ENCODE assay signal across 1 cellular context in the genomic region with DNA sequence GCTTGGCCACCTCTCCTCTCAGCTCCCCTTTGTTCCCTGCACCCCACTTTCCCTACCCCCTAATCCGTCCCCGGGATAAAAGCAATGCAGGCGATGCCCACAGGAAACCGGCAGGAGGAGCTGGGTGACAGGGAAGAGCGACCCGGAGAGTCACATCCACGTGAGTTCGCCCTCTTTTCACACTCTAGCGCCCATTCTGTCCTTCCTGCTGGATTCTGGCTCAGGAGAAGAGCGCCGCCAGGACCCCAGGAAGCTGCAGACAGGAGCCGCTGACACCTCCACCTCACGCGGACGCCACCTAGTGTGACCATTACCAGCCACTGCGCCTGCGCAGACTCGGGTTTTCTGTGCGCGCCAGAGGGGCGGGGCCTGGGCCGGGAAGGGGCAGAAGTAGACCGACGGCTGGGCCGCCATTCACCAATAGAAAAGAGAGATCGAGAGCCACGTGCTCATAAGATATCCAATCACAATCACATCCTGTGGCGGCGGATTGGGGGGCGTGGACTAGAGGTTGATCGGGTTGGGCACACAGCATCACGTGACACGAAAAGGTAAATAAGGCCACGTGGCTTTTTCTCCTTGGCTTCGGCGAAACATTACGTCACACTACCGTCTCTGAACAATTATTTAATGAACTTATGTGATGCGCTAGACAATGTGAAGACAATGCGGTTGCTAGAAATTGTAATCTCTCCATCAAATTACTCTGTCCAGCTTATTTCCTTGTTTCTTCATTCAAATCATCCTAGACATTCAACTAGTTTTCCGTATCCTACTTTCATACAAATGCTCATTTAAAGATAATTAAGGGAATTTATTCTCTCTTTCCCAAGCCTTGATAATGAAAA.
TF ChIP-seq lines count a peak whose summit lies in the region.

No MANE protein-coding gene starts in this region.

TF ChIP-seq in HepG2, 621 proteins besides CTCF, POLR2A, EP300 and RAD21 (continued from another document and continues in another):
- TF ChIP-seq, protein P1, sequence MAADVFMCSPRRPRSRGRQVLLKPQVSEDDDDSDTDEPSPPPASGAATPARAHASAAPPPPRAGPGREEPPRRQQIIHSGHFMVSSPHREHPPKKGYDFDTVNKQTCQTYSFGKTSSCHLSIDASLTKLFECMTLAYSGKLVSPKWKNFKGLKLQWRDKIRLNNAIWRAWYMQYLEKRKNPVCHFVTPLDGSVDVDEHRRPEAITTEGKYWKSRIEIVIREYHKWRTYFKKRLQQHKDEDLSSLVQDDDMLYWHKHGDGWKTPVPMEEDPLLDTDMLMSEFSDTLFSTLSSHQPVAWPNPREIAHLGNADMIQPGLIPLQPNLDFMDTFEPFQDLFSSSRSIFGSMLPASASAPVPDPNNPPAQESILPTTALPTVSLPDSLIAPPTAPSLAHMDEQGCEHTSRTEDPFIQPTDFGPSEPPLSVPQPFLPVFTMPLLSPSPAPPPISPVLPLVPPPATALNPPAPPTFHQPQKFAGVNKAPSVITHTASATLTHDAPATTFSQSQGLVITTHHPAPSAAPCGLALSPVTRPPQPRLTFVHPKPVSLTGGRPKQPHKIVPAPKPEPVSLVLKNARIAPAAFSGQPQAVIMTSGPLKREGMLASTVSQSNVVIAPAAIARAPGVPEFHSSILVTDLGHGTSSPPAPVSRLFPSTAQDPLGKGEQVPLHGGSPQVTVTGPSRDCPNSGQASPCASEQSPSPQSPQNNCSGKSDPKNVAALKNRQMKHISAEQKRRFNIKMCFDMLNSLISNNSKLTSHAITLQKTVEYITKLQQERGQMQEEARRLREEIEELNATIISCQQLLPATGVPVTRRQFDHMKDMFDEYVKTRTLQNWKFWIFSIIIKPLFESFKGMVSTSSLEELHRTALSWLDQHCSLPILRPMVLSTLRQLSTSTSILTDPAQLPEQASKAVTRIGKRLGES (CRISPR knock-in tag; IDR thresholded peaks at IDR 0.05; ENCODE audit: borderline replicate concordance), result no peak; the same call in 1 of the 2 replicates
- TF ChIP-seq NR2F6 (IDR thresholded peaks at IDR 0.05), result no peak
- TF ChIP-seq NR2F6 (CRISPR knock-in tag; IDR thresholded peaks at IDR 0.05), result no peak
- TF ChIP-seq ZNF460 (CRISPR knock-in tag; IDR thresholded peaks at IDR 0.05; ENCODE audit: borderline replicate concordance), result no peak; the same call in 1 of the 2 replicates
- 0 out of 2 replicates have a peak, but pooled peaks have one; percentile 30 for TF ChIP-seq FOXO1 (CRISPR knock-in tag; IDR thresholded peaks at IDR 0.05)
- TF ChIP-seq RARA (CRISPR knock-in tag; IDR thresholded peaks at IDR 0.05), result no peak; the same call in 1 of the 2 replicates
- TF ChIP-seq CCAR2 (optimal IDR thresholded peaks at IDR 0.05; ENCODE audit: low read depth, low read length), result no peak
- peak; percentile 62 for TF ChIP-seq ZNF607 (CRISPR knock-in tag; IDR thresholded peaks at IDR 0.05; ENCODE audit: borderline replicate concordance)
- TF ChIP-seq ZIK1 (CRISPR knock-in tag; IDR thresholded peaks at IDR 0.05; ENCODE audit: borderline replicate concordance, low read depth), result peak; percentile 68; the same call in 1 of the 2 replicates
- peak; percentile 80 for TF ChIP-seq ZMAT3 (CRISPR knock-in tag; conservative IDR thresholded peaks at IDR 0.05)
- no peak for TF ChIP-seq JUND (CRISPR knock-in tag; IDR thresholded peaks at IDR 0.05)
- TF ChIP-seq GATAD1 (CRISPR knock-in tag; IDR thresholded peaks at IDR 0.05), result peak; percentile 73
- TF ChIP-seq, protein P2, sequence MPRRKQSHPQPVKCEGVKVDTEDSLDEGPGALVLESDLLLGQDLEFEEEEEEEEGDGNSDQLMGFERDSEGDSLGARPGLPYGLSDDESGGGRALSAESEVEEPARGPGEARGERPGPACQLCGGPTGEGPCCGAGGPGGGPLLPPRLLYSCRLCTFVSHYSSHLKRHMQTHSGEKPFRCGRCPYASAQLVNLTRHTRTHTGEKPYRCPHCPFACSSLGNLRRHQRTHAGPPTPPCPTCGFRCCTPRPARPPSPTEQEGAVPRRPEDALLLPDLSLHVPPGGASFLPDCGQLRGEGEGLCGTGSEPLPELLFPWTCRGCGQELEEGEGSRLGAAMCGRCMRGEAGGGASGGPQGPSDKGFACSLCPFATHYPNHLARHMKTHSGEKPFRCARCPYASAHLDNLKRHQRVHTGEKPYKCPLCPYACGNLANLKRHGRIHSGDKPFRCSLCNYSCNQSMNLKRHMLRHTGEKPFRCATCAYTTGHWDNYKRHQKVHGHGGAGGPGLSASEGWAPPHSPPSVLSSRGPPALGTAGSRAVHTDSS (CRISPR knock-in tag; conservative IDR thresholded peaks at IDR 0.05), result no peak
- TF ChIP-seq RXRA (CRISPR knock-in tag; IDR thresholded peaks at IDR 0.05), result peak; percentile 33; the same call in 1 of the 2 replicates
- peak; percentile 34; the same call in 1 of the 2 replicates for TF ChIP-seq MTA1 (CRISPR knock-in tag; IDR thresholded peaks at IDR 0.05; ENCODE audit: borderline replicate concordance)
- TF ChIP-seq ZNF331 (CRISPR knock-in tag; IDR thresholded peaks at IDR 0.05), result peak; percentile 72; the same call in 1 of the 2 replicates
- peak; percentile 47; the same call in 1 of the 2 replicates for TF ChIP-seq SOX5 (CRISPR knock-in tag; IDR thresholded peaks at IDR 0.05; ENCODE audit: borderline replicate concordance)
- no peak for TF ChIP-seq MYNN (CRISPR knock-in tag; IDR thresholded peaks at IDR 0.05; ENCODE audit: low read depth)
- no peak for TF ChIP-seq HNRNPH1 (optimal IDR thresholded peaks at IDR 0.05; ENCODE audit: low read depth, low read length)
- 0 out of 2 replicates have a peak, but pooled peaks have one; percentile 61 for TF ChIP-seq ELF4 (CRISPR knock-in tag; IDR thresholded peaks at IDR 0.05; ENCODE audit: borderline replicate concordance)
- no peak for TF ChIP-seq SIN3B (IDR thresholded peaks at IDR 0.05; ENCODE audit: low read length)
- TF ChIP-seq HMGA1 (CRISPR knock-in tag; conservative IDR thresholded peaks at IDR 0.05), result no peak
- TF ChIP-seq BRD4 (CRISPR knock-in tag; IDR thresholded peaks at IDR 0.05), result no peak; the same call in 1 of the 2 replicates
- TF ChIP-seq LCORL (IDR thresholded peaks at IDR 0.05), result no peak; the same call in 1 of the 2 replicates
- no peak for TF ChIP-seq LCORL (CRISPR knock-in tag; IDR thresholded peaks at IDR 0.05)
- peak; percentile 99 for TF ChIP-seq FOXK1 (CRISPR knock-in tag; IDR thresholded peaks at IDR 0.05; ENCODE audit: borderline replicate concordance, low read depth)
- peak; percentile 99 for TF ChIP-seq FOXA3 (CRISPR knock-in tag; IDR thresholded peaks at IDR 0.05)
- TF ChIP-seq TEAD3 (CRISPR knock-in tag; optimal IDR thresholded peaks at IDR 0.05; ENCODE audit: borderline replicate concordance), result peak; percentile 51
- TF ChIP-seq SIX1 (CRISPR knock-in tag; IDR thresholded peaks at IDR 0.05; ENCODE audit: borderline replicate concordance), result no peak
- TF ChIP-seq, protein P3, sequence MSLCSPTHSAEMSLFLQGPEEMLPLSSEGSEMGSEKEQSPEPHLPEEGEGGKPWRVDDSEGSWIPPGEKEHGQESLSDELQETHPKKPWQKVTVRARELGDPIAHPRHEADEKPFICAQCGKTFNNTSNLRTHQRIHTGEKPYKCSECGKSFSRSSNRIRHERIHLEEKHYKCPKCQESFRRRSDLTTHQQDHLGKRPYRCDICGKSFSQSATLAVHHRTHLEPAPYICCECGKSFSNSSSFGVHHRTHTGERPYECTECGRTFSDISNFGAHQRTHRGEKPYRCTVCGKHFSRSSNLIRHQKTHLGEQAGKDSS (CRISPR knock-in tag; IDR thresholded peaks at IDR 0.05; ENCODE audit: borderline replicate concordance, low read depth), result no peak
- 0 out of 2 replicates have a peak, but pooled peaks have one; percentile 17 for TF ChIP-seq MED13 (CRISPR knock-in tag; IDR thresholded peaks at IDR 0.05)
- TF ChIP-seq YEATS4 (CRISPR knock-in tag; IDR thresholded peaks at IDR 0.05; ENCODE audit: borderline replicate concordance), result peak; percentile 86
- TF ChIP-seq, protein P4, sequence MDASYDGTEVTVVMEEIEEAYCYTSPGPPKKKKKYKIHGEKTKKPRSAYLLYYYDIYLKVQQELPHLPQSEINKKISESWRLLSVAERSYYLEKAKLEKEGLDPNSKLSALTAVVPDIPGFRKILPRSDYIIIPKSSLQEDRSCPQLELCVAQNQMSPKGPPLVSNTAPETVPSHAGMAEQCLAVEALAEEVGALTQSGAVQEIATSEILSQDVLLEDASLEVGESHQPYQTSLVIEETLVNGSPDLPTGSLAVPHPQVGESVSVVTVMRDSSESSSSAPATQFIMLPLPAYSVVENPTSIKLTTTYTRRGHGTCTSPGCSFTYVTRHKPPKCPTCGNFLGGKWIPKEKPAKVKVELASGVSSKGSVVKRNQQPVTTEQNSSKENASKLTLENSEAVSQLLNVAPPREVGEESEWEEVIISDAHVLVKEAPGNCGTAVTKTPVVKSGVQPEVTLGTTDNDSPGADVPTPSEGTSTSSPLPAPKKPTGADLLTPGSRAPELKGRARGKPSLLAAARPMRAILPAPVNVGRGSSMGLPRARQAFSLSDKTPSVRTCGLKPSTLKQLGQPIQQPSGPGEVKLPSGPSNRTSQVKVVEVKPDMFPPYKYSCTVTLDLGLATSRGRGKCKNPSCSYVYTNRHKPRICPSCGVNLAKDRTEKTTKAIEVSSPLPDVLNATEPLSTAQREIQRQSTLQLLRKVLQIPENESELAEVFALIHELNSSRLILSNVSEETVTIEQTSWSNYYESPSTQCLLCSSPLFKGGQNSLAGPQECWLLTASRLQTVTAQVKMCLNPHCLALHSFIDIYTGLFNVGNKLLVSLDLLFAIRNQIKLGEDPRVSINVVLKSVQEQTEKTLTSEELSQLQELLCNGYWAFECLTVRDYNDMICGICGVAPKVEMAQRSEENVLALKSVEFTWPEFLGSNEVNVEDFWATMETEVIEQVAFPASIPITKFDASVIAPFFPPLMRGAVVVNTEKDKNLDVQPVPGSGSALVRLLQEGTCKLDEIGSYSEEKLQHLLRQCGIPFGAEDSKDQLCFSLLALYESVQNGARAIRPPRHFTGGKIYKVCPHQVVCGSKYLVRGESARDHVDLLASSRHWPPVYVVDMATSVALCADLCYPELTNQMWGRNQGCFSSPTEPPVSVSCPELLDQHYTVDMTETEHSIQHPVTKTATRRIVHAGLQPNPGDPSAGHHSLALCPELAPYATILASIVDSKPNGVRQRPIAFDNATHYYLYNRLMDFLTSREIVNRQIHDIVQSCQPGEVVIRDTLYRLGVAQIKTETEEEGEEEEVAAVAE (CRISPR knock-in tag; IDR thresholded peaks at IDR 0.05; ENCODE audit: borderline replicate concordance), result no peak
- TF ChIP-seq, protein P5, sequence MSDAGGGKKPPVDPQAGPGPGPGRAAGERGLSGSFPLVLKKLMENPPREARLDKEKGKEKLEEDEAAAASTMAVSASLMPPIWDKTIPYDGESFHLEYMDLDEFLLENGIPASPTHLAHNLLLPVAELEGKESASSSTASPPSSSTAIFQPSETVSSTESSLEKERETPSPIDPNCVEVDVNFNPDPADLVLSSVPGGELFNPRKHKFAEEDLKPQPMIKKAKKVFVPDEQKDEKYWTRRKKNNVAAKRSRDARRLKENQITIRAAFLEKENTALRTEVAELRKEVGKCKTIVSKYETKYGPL (CRISPR knock-in tag; IDR thresholded peaks at IDR 0.05), result no peak; the same call in 1 of the 2 replicates
- peak; percentile 76; the same call in 1 of the 2 replicates for TF ChIP-seq RFXAP (CRISPR knock-in tag; IDR thresholded peaks at IDR 0.05; ENCODE audit: borderline replicate concordance)
- peak; percentile 9 for TF ChIP-seq IKZF4 (CRISPR knock-in tag; IDR thresholded peaks at IDR 0.05; ENCODE audit: borderline replicate concordance, low read depth, not compliant biosample characterization)
- no peak for TF ChIP-seq ZNF510 (CRISPR knock-in tag; IDR thresholded peaks at IDR 0.05; ENCODE audit: low read depth)
- no peak for TF ChIP-seq PAF1 (CRISPR knock-in tag; IDR thresholded peaks at IDR 0.05)
- TF ChIP-seq, protein P6, sequence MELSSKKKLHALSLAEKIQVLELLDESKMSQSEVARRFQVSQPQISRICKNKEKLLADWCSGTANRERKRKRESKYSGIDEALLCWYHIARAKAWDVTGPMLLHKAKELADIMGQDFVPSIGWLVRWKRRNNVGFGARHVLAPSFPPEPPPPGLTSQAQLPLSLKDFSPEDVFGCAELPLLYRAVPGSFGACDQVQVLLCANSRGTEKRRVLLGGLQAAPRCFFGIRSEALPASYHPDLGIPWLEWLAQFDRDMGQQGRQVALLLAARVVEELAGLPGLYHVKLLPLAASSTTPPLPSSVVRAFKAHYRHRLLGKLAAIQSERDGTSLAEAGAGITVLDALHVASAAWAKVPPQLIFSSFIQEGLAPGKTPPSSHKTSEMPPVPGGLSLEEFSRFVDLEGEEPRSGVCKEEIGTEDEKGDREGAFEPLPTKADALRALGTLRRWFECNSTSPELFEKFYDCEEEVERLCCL (CRISPR knock-in tag; IDR thresholded peaks at IDR 0.05; ENCODE audit: borderline replicate concordance), result no peak
- TF ChIP-seq ZNF589 (CRISPR knock-in tag; conservative IDR thresholded peaks at IDR 0.05), result no peak
- TF ChIP-seq ZSCAN31 (CRISPR knock-in tag; IDR thresholded peaks at IDR 0.05; ENCODE audit: low read depth), result peak; percentile 88
- TF ChIP-seq HNF4G (IDR thresholded peaks at IDR 0.05; ENCODE audit: borderline replicate concordance, low read depth, low read length), result no peak
- no peak for TF ChIP-seq HNF4G (CRISPR knock-in tag; IDR thresholded peaks at IDR 0.05; ENCODE audit: borderline replicate concordance, low read depth)
- TF ChIP-seq ZNF775 (CRISPR knock-in tag; IDR thresholded peaks at IDR 0.05; ENCODE audit: borderline replicate concordance), result no peak
- TF ChIP-seq NCOA2 (CRISPR knock-in tag; IDR thresholded peaks at IDR 0.05), result peak; percentile 1; the same call in 1 of the 2 replicates
- TF ChIP-seq SP1 (IDR thresholded peaks at IDR 0.05), result no peak
- peak; percentile 76; the same call in 1 of the 2 replicates for TF ChIP-seq SP1 (CRISPR knock-in tag; IDR thresholded peaks at IDR 0.05)
- no peak for TF ChIP-seq ATRX (CRISPR knock-in tag; IDR thresholded peaks at IDR 0.05; ENCODE audit: borderline replicate concordance)
- TF ChIP-seq TBP (CRISPR knock-in tag; IDR thresholded peaks at IDR 0.05), result no peak
- TF ChIP-seq ZNF644 (CRISPR knock-in tag; IDR thresholded peaks at IDR 0.05; ENCODE audit: low read depth), result no peak
- no peak for TF ChIP-seq ZNF83 (CRISPR knock-in tag; IDR thresholded peaks at IDR 0.05; ENCODE audit: borderline replicate concordance)
- peak; percentile 94 for TF ChIP-seq TBX2 (CRISPR knock-in tag; IDR thresholded peaks at IDR 0.05; ENCODE audit: borderline replicate concordance)
- no peak for TF ChIP-seq ZNF136 (CRISPR knock-in tag; IDR thresholded peaks at IDR 0.05; ENCODE audit: low read depth)
- no peak for TF ChIP-seq ZNF235 (CRISPR knock-in tag; IDR thresholded peaks at IDR 0.05; ENCODE audit: borderline replicate concordance)
- TF ChIP-seq ZNF101 (CRISPR knock-in tag; IDR thresholded peaks at IDR 0.05; ENCODE audit: borderline replicate concordance, low read depth), result 0 out of 2 replicates have a peak, but pooled peaks have one; percentile 6
- TF ChIP-seq ZNF557 (CRISPR knock-in tag; IDR thresholded peaks at IDR 0.05), result 0 out of 2 replicates have a peak, but pooled peaks have one; percentile 60
- TF ChIP-seq ZNF124 (CRISPR knock-in tag; IDR thresholded peaks at IDR 0.05), result no peak
- peak; percentile 15 for TF ChIP-seq ASH2L (IDR thresholded peaks at IDR 0.05; ENCODE audit: insufficient read length, low read depth, low read length)
- TF ChIP-seq ARNTL (CRISPR knock-in tag; IDR thresholded peaks at IDR 0.05), result peak; percentile 85
